24 cellular contexts compared by ENCODE assay signal in the genomic region with DNA sequence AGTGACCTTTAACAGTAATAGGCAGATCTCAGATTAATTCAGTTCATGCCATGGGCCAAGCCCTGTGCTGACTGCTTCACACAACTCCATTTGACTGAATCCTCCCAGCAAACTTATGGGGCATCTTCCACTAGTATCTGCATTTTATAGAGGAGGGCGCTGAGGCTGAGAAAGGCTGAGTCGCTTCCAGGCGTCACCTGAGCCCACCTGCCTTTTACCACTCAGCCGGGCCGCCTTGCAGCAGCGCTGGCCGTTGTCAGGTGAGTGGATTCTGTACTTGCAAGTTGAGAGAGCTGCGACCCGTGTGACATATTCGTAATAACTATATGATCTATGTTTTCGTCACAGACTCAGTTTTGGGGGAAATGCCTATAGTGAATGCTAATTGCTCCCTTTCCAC.
"Had no signal": no experiment of that assay in that cellular context is flagged by ENCODE, and none has a peak within 500 bp of the region (broad histone marks: within the 10 kb centered on the region; RNA-seq: fewer than 3 reads in every experiment).

No MANE protein-coding gene starts in this region.

- FAIRE-seq: endometrium, small intestine, urothelium cell line had no signal

- H3K27ac ChIP-seq: dorsolateral prefrontal cortex, esophagus muscularis mucosa, gastrocnemius medialis, lower lobe of right lung, neutrophil, psoas muscle, stomach, thoracic aorta, transverse colon had no signal

- H3K9me3 Mint-ChIP-seq: memory B cell, naive B cell had no signal

- H3K4me1 ChIP-seq: gastrocnemius medialis, lower lobe of right lung, psoas muscle, stomach, transverse colon had no signal

- H3K27me3 Mint-ChIP-seq: memory B cell, naive B cell had no signal

- H3K4me3 Mint-ChIP-seq: memory B cell, naive B cell had no signal

- H3K9me3 ChIP-seq: esophagus muscularis mucosa, gastrocnemius medialis, heart right ventricle, left ventricle myocardium inferior, lower lobe of right lung, neutrophil, psoas muscle, stomach, thoracic aorta, transverse colon had no signal

- ATAC-seq: gastrocnemius medialis, lower lobe of right lung had no signal

- H3K27ac Mint-ChIP-seq: memory B cell, naive B cell had no signal

- H3K36me3 ChIP-seq: gastrocnemius medialis, heart right ventricle, left ventricle myocardium inferior, lower lobe of right lung, neutrophil, transverse colon had no signal

- DNase-seq: cortex of kidney; effector CD8-positive, alpha-beta T cell; gastrocnemius medialis; heart right ventricle; hypothalamus; islet precursor cell; left ventricle myocardium inferior; lower lobe of right lung; naive B cell; psoas muscle; retina; small intestine; stimulated activated CD4-positive, alpha-beta T cell treated with anti-CD3 and anti-CD28 coated beads, Interleukin-12 subunit alpha, Interleukin-12 subunit beta, amount 100 ng/mL, for 4 hours; stimulated activated naive CD4-positive, alpha-beta T cell; stomach; substantia nigra; transverse colon had no signal

- H3K27me3 ChIP-seq: dorsolateral prefrontal cortex, esophagus muscularis mucosa, gastrocnemius medialis, heart right ventricle, neutrophil, stomach, transverse colon had no signal

- H3K4me1 Mint-ChIP-seq: memory B cell, naive B cell had no signal

- H3K36me3 Mint-ChIP-seq: naive B cell had no signal

- H3K4me3 ChIP-seq: dorsolateral prefrontal cortex, esophagus muscularis mucosa, gastrocnemius medialis, heart right ventricle, left ventricle myocardium inferior, lower lobe of right lung, psoas muscle, stomach, thoracic aorta, transverse colon had no signal
